11 cellular contexts compared by ENCODE assay signal in genomic region chr6:30163090-30163917, GRCh38. TPM values are rescaled to one million over a fixed set of nuclear protein-coding genes. Genes with fewer than 3 reads are reported as not detected.
DNase-seq lines count a peak whose midpoint lies in the region; FAIRE-seq and TF ChIP-seq lines count a peak whose summit lies in the region.
"Had no signal": no experiment of that assay in that cellular context is flagged by ENCODE, and none has a peak within 500 bp of the region (broad histone marks: within the 10 kb centered on the region; RNA-seq: fewer than 3 reads in every experiment).

TRIM15 (plus strand) TSS chr6:30163546; CDS start chr6:30163685, 139 bp downstream.

- peak in 3 of 6 experiments; percentile 15 to 20 (median 16) for TF ChIP-seq CTCF in Peyer's patch (IDR thresholded peaks at IDR 0.05)

- DNase-seq in COLO668 (lab: John Stamatoyannopoulos, UW; ENCODE audit: unreplicated experiment) = peak; percentile 41
- peak in 2 of 3 donors; percentile 91 to 93 for DNase-seq in Peyer's patch
- peak; percentile 51 for DNase-seq in activated naive CD4-positive, alpha-beta T cell treated with anti-CD3 and anti-CD28 coated beads, Interleukin-2, amount 50 U/mL, for 16 hours
- DNase-seq in medulla oblongata (ENCODE audit: extremely low spot score) = no peak
- DNase-seq in NCI-H2171 treated with DMSO at 0.1 percent for 48 hours (lab: John Stamatoyannopoulos, UW) = no peak
- no peak for DNase-seq in NCI-H510A treated with DMSO at 0.1 percent for 48 hours (lab: John Stamatoyannopoulos, UW)
- no peak for DNase-seq in GM12892 (ENCODE audit: insufficient read length)
- DNase-seq: NCI-H187 treated with DMSO at 0.1 percent for 48 hours had no signal

- peak within 1 kb of the TSS in 3 of 4 donors; percentile 35 to 78 (median 57) for H3K4me3 ChIP-seq in Peyer's patch
- peak within 1 kb of the TSS; percentile 57 for H3K4me3 ChIP-seq in rectal smooth muscle tissue (ENCODE audit: low read length)

- FAIRE-seq in GM12892 (lab: Jason Lieb, UNC) = no peak

- TF ChIP-seq POLR2A in Peyer's patch (IDR thresholded peaks at IDR 0.05) (peak; percentile 65 to 90), GM12892 (IDR thresholded peaks at IDR 0.05; ENCODE audit: low read depth, low read length) (no peak)

- H3K4me1 ChIP-seq in Peyer's patch (no peaks in the 10 kb centered on the region), rectal smooth muscle tissue (ENCODE audit: control insufficient read depth, insufficient read depth, low read length) (no peaks in the 10 kb centered on the region)

- peak within 1 kb of the TSS in 3 of 4 donors; percentile 75 to 99 (median 91) for H3K27ac ChIP-seq in Peyer's patch
- H3K27ac ChIP-seq in rectal smooth muscle tissue (ENCODE audit: low read depth, low read length) = no peak within 1 kb of the TSS

- H3K9ac ChIP-seq in rectal smooth muscle tissue (ENCODE audit: low read length) = no peak within 1 kb of the TSS

- peaks cover 0 to 14% (median 0%) of the 10 kb centered on the region in 3 donors for H3K36me3 ChIP-seq in Peyer's patch
- no peaks in the 10 kb centered on the region for H3K36me3 ChIP-seq in rectal smooth muscle tissue (ENCODE audit: control insufficient read depth, insufficient read depth, low read length)

- H3K9me3 ChIP-seq in Peyer's patch = no peaks in the 10 kb centered on the region

- H3K27me3 ChIP-seq in Peyer's patch = no peaks in the 10 kb centered on the region
- H3K27me3 ChIP-seq in rectal smooth muscle tissue (ENCODE audit: control insufficient read depth, insufficient read depth, low read length) = peaks cover under 1% of the 10 kb centered on the region

RNA-seq across cellular contexts. Expression of gene TRIM15, which starts in this region (rescaled TPM):
- total RNA-seq in Peyer's patch = 100 to 1,000 TPM in 1 of 4 donors, 10 to 100 TPM in 3; 19.8 to 110 (median 81.0) TPM
- not detected for polyA plus RNA-seq in GM12892 (2012; ENCODE audit: missing spikeins)
- total RNA-seq: pulmonary artery endothelial cell, ureter had no signal

Comparison
In these comparisons a context has a peak if more than half of its experiments do, and no peak if none do; other contexts are left out.
1. DNase-seq: peak in COLO668 (single experiment), Peyer's patch (2 of 3) and activated naive CD4-positive, alpha-beta T cell treated with anti-CD3 and anti-CD28 coated beads, Interleukin-2, amount 50 U/mL, for 16 hours (single experiment); none in medulla oblongata (single experiment), NCI-H2171 treated with DMSO at 0.1 percent for 48 hours (single experiment), NCI-H510A treated with DMSO at 0.1 percent for 48 hours (single experiment) and GM12892 (single experiment).